8 cellular contexts compared by ENCODE assay signal in the genomic region with DNA sequence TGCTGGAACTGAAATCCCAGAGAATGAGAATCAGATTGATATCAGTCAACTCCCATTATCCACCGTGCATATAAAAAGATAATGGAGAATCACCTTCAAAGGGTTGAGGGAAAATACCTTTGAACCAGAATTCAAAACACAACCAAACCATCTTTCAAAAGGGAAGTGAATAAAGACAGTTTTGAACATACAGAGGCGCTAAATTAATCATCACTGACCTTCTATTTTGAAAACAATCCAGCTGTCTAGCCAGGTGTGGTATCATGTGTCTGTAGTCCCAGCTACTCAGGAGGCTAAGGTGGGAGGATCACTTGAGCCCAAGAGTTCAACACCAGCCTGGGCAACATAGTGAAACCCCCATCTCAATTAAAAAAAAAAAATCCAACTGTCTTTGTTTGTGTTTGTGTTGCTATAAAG.
DNase-seq lines count a peak whose midpoint lies in the region; ATAC-seq and TF ChIP-seq lines count a peak whose summit lies in the region.

No MANE protein-coding gene starts in this region.

- H3K36me3 ChIP-seq in Peyer's patch (no peaks in the 10 kb centered on the region), brain microvascular endothelial cell (replicated peaks) (no peaks in the 10 kb centered on the region)

- peaks cover 17% of the 10 kb centered on the region for H3K36me3 Mint-ChIP-seq in activated CD4-positive, alpha-beta T cell treated with anti-CD3 and anti-CD28 coated beads, Interleukin-2, amount 10 ng/mL, durations not matched to agents 24 days and 14 days (ENCODE audit: low read depth)
- H3K36me3 Mint-ChIP-seq in effector memory CD8-positive, alpha-beta T cell (ENCODE audit: insufficient read depth) = no peaks in the 10 kb centered on the region
- no peaks in the 10 kb centered on the region for H3K36me3 Mint-ChIP-seq in Calu3 (ENCODE audit: insufficient read depth, unreplicated experiment)

- ATAC-seq in GM21390 (IDR thresholded peaks at IDR 0.05; ENCODE audit: unreplicated experiment) (peak; percentile 92), HG03139 (IDR thresholded peaks at IDR 0.05; ENCODE audit: unreplicated experiment) (peak; percentile 85)
- ATAC-seq in effector memory CD8-positive, alpha-beta T cell (replicated peaks) = no peak

- peak overlapping the region; percentile 56 for H3K27ac Mint-ChIP-seq in activated CD4-positive, alpha-beta T cell treated with anti-CD3 and anti-CD28 coated beads, Interleukin-2, amount 10 ng/mL, durations not matched to agents 24 days and 14 days
- H3K27ac Mint-ChIP-seq in effector memory CD8-positive, alpha-beta T cell = peak overlapping the region; percentile 21 to 35
- H3K27ac Mint-ChIP-seq in Calu3 (ENCODE audit: unreplicated experiment) = no peak overlapping the region

- no peaks in the 10 kb centered on the region for H3K27me3 Mint-ChIP-seq in activated CD4-positive, alpha-beta T cell treated with anti-CD3 and anti-CD28 coated beads, Interleukin-2, amount 10 ng/mL, durations not matched to agents 24 days and 14 days
- H3K27me3 Mint-ChIP-seq in effector memory CD8-positive, alpha-beta T cell = no peaks in the 10 kb centered on the region
- H3K27me3 Mint-ChIP-seq in Calu3 (ENCODE audit: unreplicated experiment) = peaks cover 36% of the 10 kb centered on the region

- H3K4me3 ChIP-seq in Peyer's patch = no peak overlapping the region
- H3K4me3 ChIP-seq in brain microvascular endothelial cell (ENCODE audit: low read depth, low read length) = no peak overlapping the region

- no peaks in the 10 kb centered on the region for H3K9me3 ChIP-seq in Peyer's patch

- BruUV-seq in Calu3 (replicated peaks; lab: Mats Ljungman, UMichigan) = no TSS peak

- intact Hi-C loops in activated CD4-positive, alpha-beta T cell treated with anti-CD3 and anti-CD28 coated beads, Interleukin-2, amount 10 ng/mL, durations not matched to agents 24 days and 14 days (cut with micrococcal nuclease) = loop anchor here (1.0 to 5.0 kb wide), 5 partner anchors 16 to 110 kb away; partner anchors contain the start of gene TRABD2A
- intact Hi-C loops in Calu3 (cut with micrococcal nuclease; ENCODE audit: unreplicated experiment) = no loop called here

- H3K4me1 Mint-ChIP-seq in activated CD4-positive, alpha-beta T cell treated with anti-CD3 and anti-CD28 coated beads, Interleukin-2, amount 10 ng/mL, durations not matched to agents 24 days and 14 days = peaks cover 32% of the 10 kb centered on the region
- H3K4me1 Mint-ChIP-seq in effector memory CD8-positive, alpha-beta T cell (ENCODE audit: low read depth in 2 of 2) = peaks cover 17 to 33% of the 10 kb centered on the region in 2 donors
- H3K4me1 Mint-ChIP-seq in Calu3 (ENCODE audit: low read depth, unreplicated experiment) = no peaks in the 10 kb centered on the region

- H3K27ac ChIP-seq in Peyer's patch (no peak overlapping the region), brain microvascular endothelial cell (no peak overlapping the region)

- CTCF ChIA-PET in Calu3 (lab: Charles Lee) = no interaction called here

- H3K4me1 ChIP-seq in Peyer's patch = no peaks in the 10 kb centered on the region

- H3K4me3 Mint-ChIP-seq in activated CD4-positive, alpha-beta T cell treated with anti-CD3 and anti-CD28 coated beads, Interleukin-2, amount 10 ng/mL, durations not matched to agents 24 days and 14 days = peak overlapping the region; percentile 9
- H3K4me3 Mint-ChIP-seq in effector memory CD8-positive, alpha-beta T cell = peak overlapping the region in 1 of 2 donors; percentile 0
- H3K4me3 Mint-ChIP-seq in Calu3 (ENCODE audit: low read depth, unreplicated experiment) = no peak overlapping the region

- peaks cover 3% of the 10 kb centered on the region for H3K9me3 Mint-ChIP-seq in activated CD4-positive, alpha-beta T cell treated with anti-CD3 and anti-CD28 coated beads, Interleukin-2, amount 10 ng/mL, durations not matched to agents 24 days and 14 days
- peaks cover 0 to 2% of the 10 kb centered on the region in 2 donors for H3K9me3 Mint-ChIP-seq in effector memory CD8-positive, alpha-beta T cell
- H3K9me3 Mint-ChIP-seq in Calu3 (ENCODE audit: low read depth, unreplicated experiment) = no peaks in the 10 kb centered on the region

- H3K27me3 ChIP-seq in Peyer's patch = no peaks in the 10 kb centered on the region
- no peaks in the 10 kb centered on the region for H3K27me3 ChIP-seq in brain microvascular endothelial cell (replicated peaks)

- TF ChIP-seq CTCF in Peyer's patch (IDR thresholded peaks at IDR 0.05) (no peak), brain microvascular endothelial cell (IDR thresholded peaks at IDR 0.05; ENCODE audit: low read depth, low read length, missing control alignments) (no peak), Calu3 (IDR thresholded peaks at IDR 0.05; ENCODE audit: unreplicated experiment) (no peak)

- no peak for TF ChIP-seq POLR2A in Peyer's patch (IDR thresholded peaks at IDR 0.05)

- in situ Hi-C loops in brain microvascular endothelial cell (cut with HindIII; ENCODE audit: low pct_ligation_motif_present, low sequenced_read_pairs) = no loop called here

- DNase-seq in activated CD4-positive, alpha-beta T cell treated with anti-CD3 and anti-CD28 coated beads, Interleukin-2, amount 10 ng/mL, durations not matched to agents 24 days and 14 days = no peak
- no peak for DNase-seq in activated CD4-positive, alpha-beta T cell treated with anti-CD3 and anti-CD28 coated beads for 4 hours
- no peak for DNase-seq in effector memory CD8-positive, alpha-beta T cell
- DNase-seq in Peyer's patch (no peak), brain microvascular endothelial cell (no peak), Calu3 (no peak)
